ENCODE assay signal across 8 cellular contexts in the genomic region with DNA sequence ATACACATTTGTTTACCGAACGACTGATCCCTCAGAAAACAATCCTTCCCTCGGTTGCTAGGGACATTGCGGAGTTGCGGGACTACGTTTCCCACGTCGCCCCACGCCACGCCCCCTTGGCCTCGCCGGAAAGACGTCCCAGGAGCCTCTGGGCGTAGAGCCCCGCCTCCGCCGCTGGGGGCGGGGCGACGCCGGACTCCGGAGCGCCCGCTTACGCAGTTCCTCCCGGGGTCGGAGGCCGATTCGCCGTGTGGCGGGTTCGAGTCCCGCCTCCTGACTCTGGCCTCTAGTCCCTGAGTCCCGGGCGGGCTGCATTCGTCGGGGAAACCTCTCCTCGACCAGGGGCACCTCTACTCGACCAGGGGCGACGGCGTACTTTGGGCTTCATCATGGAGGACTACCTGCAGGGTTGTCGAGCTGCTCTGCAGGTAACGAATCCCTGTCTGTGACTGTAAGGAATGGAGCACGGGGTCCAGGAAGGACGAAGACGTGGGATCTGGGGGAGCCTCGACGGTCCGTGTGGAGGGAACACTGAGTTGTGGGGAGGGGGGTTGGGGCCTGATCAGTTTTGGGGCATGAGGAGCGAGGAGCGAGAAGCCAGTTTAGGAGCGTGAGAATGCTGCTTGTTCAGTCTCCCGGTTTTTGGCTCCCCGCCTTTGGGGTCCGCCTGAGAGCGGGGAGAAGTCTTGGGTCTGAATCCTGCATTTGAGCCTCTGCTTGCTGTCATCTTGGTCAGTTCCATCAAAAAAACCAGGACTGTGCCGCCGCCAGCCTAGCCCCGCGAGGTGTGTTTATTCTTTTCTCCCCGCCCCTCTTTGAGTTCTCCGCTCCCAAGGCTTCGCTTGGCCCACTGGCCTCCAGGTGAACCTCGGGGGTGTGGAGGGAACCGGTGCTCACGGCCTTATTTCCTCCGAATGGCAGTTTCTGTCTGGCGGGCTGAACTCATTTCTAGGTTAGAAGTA. TPM values are rescaled to one million over a fixed set of nuclear protein-coding genes. Genes with fewer than 3 reads are reported as not detected.
DNase-seq lines count a peak whose midpoint lies in the region; ATAC-seq and TF ChIP-seq lines count a peak whose summit lies in the region.

Gene PRUNE1, plus strand, starts transcription at position 206 of the 962 bp plus-strand sequence. Its CDS starts 184 bp downstream, at position 390.

- in situ Hi-C loops in transverse colon (cut with MboI; ENCODE audit: low pct_ligation_motif_present in 1 of 4, low pct_unique_long_range_greater_than_20kb in 1 of 4, low sequenced_read_pairs in 3 of 4), result no loop called here

- peaks cover 25 to 70% of the 10 kb centered on the region in 2 donors for H3K4me1 ChIP-seq in adrenal gland (replicated peaks in 1 of 2)
- H3K4me1 ChIP-seq in heart left ventricle, result peaks cover 12 to 89% (median 66%) of the 10 kb centered on the region in 12 donors
- peaks cover 46 to 80% (median 56%) of the 10 kb centered on the region in 4 donors for H3K4me1 ChIP-seq in transverse colon

- DNase-seq in NCI-H1694 (lab: John Stamatoyannopoulos, UW), result peak; percentile 97
- DNase-seq in adrenal gland, result peak; percentile 96 to 98 (median 98)
- peak; percentile 97 to 98 (median 98) for DNase-seq in heart left ventricle
- DNase-seq in pons (ENCODE audit: low spot score), result peak; percentile 96
- DNase-seq in transverse colon, result peak; percentile 99

- intact Hi-C loops in T-helper 1 cell treated with Interleukin-12 subunit alpha and Interleukin-12 subunit beta and Interleukin-4 antibody, amounts not matched to agents 30 ng/mL and 1 ng/mL, for 36 hours (cut with micrococcal nuclease), result loop anchor here (1.0 to 5.0 kb wide), 20 partner anchors 33 to 1080 kb away; partner anchors contain the start of genes ARNT, CDC42SE1, ENSA and GABPB2
- intact Hi-C loops in adrenal gland (cut with DNase I) (no loop called here), heart left ventricle (cut with DNase I) (loop anchor here in 5 of 10 donors (5.0 kb wide), 4 partner anchors 39 to 139 kb away; partner anchors contain the start of genes CDC42SE1 (in 4 of the 5), C1orf56 (in 1 of the 5), GABPB2 (in 1 of the 5) and SEMA6C (in 1 of the 5)), transverse colon (cut with DNase I; ENCODE audit: low total_unique reads) (no loop called here)

- ATAC-seq in HG02763 (IDR thresholded peaks at IDR 0.05; ENCODE audit: unreplicated experiment), result peak; percentile 84
- ATAC-seq in heart left ventricle, result peak; percentile 80 to 94 (median 92)

- no peak for TF ChIP-seq EP300 in transverse colon (IDR thresholded peaks at IDR 0.05; ENCODE audit: low read depth)

- H3K4me3 ChIP-seq in GM08714 (ENCODE audit: low read length) (peak within 1 kb of the TSS; percentile 79), adrenal gland (peak within 1 kb of the TSS; percentile 46 to 98 (median 81)), heart left ventricle (peak within 1 kb of the TSS; percentile 35 to 87 (median 75)), transverse colon (peak within 1 kb of the TSS; percentile 57 to 86 (median 62))

- H3K9me3 ChIP-seq in adrenal gland (replicated peaks in 1 of 3), result no peaks in the 10 kb centered on the region
- H3K9me3 ChIP-seq in heart left ventricle, result no peaks in the 10 kb centered on the region
- no peaks in the 10 kb centered on the region for H3K9me3 ChIP-seq in transverse colon

- H3K36me3 ChIP-seq in adrenal gland (replicated peaks in 1 of 2) (no peaks in the 10 kb centered on the region), heart left ventricle (peaks cover 0 to 7% (median 0%) of the 10 kb centered on the region in 9 donors), transverse colon (no peaks in the 10 kb centered on the region)

- WGBS in adrenal gland, 4 donors, result 1% methylated on average over 32 to 69 of the region's 69 CpGs
- WGBS in heart left ventricle, 4 donors, result 0 to 2% (median 1%) methylated on average over 54 to 69 of the region's 69 CpGs
- WGBS in transverse colon (ENCODE audit: low coverage in 1 of 2), 2 donors, result 1% methylated on average over 67 of the region's 69 CpGs; no CpG with 5 or more reads in 1 of the 2 donors

- TF ChIP-seq CTCF in adrenal gland (IDR thresholded peaks at IDR 0.05), result peak in 2 of 6 experiments; percentile 7 to 33
- peak in 2 of 12 donors; percentile 9 for TF ChIP-seq CTCF in heart left ventricle (IDR thresholded peaks at IDR 0.05)
- peak in 1 of 5 experiments; percentile 28 for TF ChIP-seq CTCF in transverse colon (IDR thresholded peaks at IDR 0.05)

- TF ChIP-seq POLR2A in adrenal gland (IDR thresholded peaks at IDR 0.05), result peak in 1 of 2 donors; percentile 9
- peak; percentile 56 to 83 for TF ChIP-seq POLR2A in heart left ventricle (IDR thresholded peaks at IDR 0.05)
- peak; percentile 48 for TF ChIP-seq POLR2A in transverse colon (IDR thresholded peaks at IDR 0.05)

- H3K27me3 ChIP-seq in adrenal gland (no peaks in the 10 kb centered on the region), heart left ventricle (no peaks in the 10 kb centered on the region), transverse colon (no peaks in the 10 kb centered on the region)

- H3K27ac ChIP-seq in adrenal gland (peak within 1 kb of the TSS; percentile 74 to 95 (median 76)), heart left ventricle (peak within 1 kb of the TSS; percentile 80 to 96 (median 91)), transverse colon (peak within 1 kb of the TSS; percentile 89 to 96 (median 92))

RNA-seq across cellular contexts. Expression of gene PRUNE1, which starts in this region (rescaled TPM):
- total RNA-seq in T-helper 1 cell treated with Interleukin-12 subunit alpha and Interleukin-12 subunit beta and Interleukin-4 antibody, amounts not matched to agents 30 ng/mL and 1 ng/mL, for 36 hours, result 17.5 and 17.7 TPM in 2 replicates
- total RNA-seq in adrenal gland, result 10 to 100 TPM; 12.3 to 25.7 (median 20.2) TPM
- polyA plus RNA-seq in adrenal gland, result 10 to 100 TPM; 10.2 to 16.1 (median 10.9) TPM
- total RNA-seq in heart left ventricle, result 10 to 100 TPM; 32.5 to 65.3 (median 42.0) TPM
- polyA plus RNA-seq in heart left ventricle, result 10 to 100 TPM; 15.1 to 22.8 TPM
- total RNA-seq in transverse colon, result 10 to 100 TPM in 3 of 4 donors, 1 to 10 TPM in 1; 9.0 to 80.4 (median 26.8) TPM

Comparison
In these comparisons a context has a peak if more than half of its experiments do, and no peak if none do; other contexts are left out.
1. Peak in every context shown above with its lines: DNase-seq, ATAC-seq, H3K4me3 ChIP-seq and H3K27ac ChIP-seq.